ENCODE assay signal across 18 cellular contexts in the genomic region with DNA sequence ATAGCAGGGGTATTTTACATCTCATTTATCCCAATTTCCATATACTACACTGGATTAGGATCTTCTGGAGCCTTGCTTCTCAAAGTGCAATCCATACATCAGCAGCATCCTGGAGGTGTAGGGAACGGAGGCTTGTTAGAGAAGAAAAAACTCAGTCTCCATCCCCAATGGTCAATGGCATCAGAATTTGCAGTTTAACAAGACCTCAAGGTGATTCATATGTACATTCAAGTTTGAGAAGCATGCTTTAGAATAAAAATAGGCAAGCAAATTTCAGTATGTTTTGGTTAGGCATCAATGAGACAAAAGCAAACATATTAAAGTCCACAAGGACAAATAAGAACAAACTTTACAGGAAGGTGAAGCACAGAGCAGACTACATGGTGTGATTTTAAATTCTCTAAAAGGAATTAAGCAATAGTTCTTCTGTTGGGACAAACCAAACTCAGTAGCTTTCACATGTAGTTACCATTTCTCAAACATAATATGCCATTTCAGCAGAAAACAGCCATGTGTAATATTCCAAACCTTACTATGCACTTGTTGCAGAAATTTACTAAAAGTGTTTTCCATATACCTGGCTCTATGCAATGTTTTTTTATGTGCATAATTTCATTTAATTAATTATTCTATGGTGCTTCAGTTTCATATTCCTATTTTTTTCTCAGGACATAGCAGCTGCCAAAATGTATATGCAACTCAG.
DNase-seq lines count a peak whose midpoint lies in the region; ATAC-seq, FAIRE-seq and TF ChIP-seq lines count a peak whose summit lies in the region.
"Had no signal": no experiment of that assay in that cellular context is flagged by ENCODE, and none has a peak within 500 bp of the region (broad histone marks: within the 10 kb centered on the region; RNA-seq: fewer than 3 reads in every experiment).

No MANE protein-coding gene starts in this region.

- no peak overlapping the region for H2BK12ac ChIP-seq in H9 (ENCODE audit: insufficient read length, low read depth, low read length)

- no peak overlapping the region for H3K9ac ChIP-seq in H9 (ENCODE audit: extremely low read depth, insufficient read length, low read length)
- no peak overlapping the region for H3K9ac ChIP-seq in MM.1S (ENCODE audit: low read length)
- no peak overlapping the region for H3K9ac ChIP-seq in K562 (ENCODE audit: insufficient read depth in 1 of 2, low read depth in 2 of 2, low read length in 2 of 2)
- H3K9ac ChIP-seq in mesendoderm (ENCODE audit: low read length): no peak overlapping the region

- H3K23ac ChIP-seq in H9 (ENCODE audit: insufficient read length, low read depth, low read length) (no peak overlapping the region), mesendoderm (ENCODE audit: low read length) (no peak overlapping the region)

- peaks cover 13% of the 10 kb centered on the region; the same call in 1 of the 2 replicates for H3K4me1 ChIP-seq in H9 (ENCODE audit: insufficient read depth, low read length)
- H3K4me1 ChIP-seq in MM.1S (ENCODE audit: low read length): peaks cover 51% of the 10 kb centered on the region
- no peaks in the 10 kb centered on the region for H3K4me1 ChIP-seq in K562 (replicated peaks in 1 of 2; ENCODE audit: control insufficient read depth in 2 of 2, insufficient read depth in 2 of 2, low read length in 2 of 2)
- H3K4me1 ChIP-seq in mesendoderm (ENCODE audit: control insufficient read depth, low read depth, low read length): no peaks in the 10 kb centered on the region
- H3K4me1 ChIP-seq in BE2C: peaks cover 3% of the 10 kb centered on the region; the same call in 1 of the 2 replicates

- intact Hi-C loops in K562 (cut with micrococcal nuclease): no loop called here

- H3K27me3 ChIP-seq in H9 (ENCODE audit: insufficient read depth, low read length): no peaks in the 10 kb centered on the region
- H3K27me3 ChIP-seq in MM.1S (replicated peaks; ENCODE audit: insufficient read depth, low read length): no peaks in the 10 kb centered on the region
- H3K27me3 ChIP-seq in K562 (ENCODE audit: control insufficient read depth in 2 of 2, insufficient read depth in 2 of 2, low read length in 2 of 2): no peaks in the 10 kb centered on the region
- no peaks in the 10 kb centered on the region for H3K27me3 ChIP-seq in mesendoderm (ENCODE audit: insufficient read depth, low read length, poor library complexity)
- no peaks in the 10 kb centered on the region for H3K27me3 ChIP-seq in BE2C

- no peak for TF ChIP-seq RAD21 in K562 (CRISPR knock-in tag; conservative IDR thresholded peaks at IDR 0.05 in 1 of 2, IDR thresholded peaks at IDR 0.05 in 1 of 2)

- H3K79me1 ChIP-seq in H9 (ENCODE audit: insufficient read depth, low read depth, low read length, poor library complexity, severe bottlenecking) (no peaks in the 10 kb centered on the region), mesendoderm (ENCODE audit: low read length) (no peaks in the 10 kb centered on the region)

- H3K23me2 ChIP-seq in H9 (ENCODE audit: insufficient read length, low read depth, low read length, poor library complexity, severe bottlenecking): no peaks in the 10 kb centered on the region

- H3K18ac ChIP-seq in H9 (ENCODE audit: insufficient read length, low read depth, low read length) (no peak overlapping the region), mesendoderm (ENCODE audit: low read length) (no peak overlapping the region)

- H2AFZ ChIP-seq in H9 (ENCODE audit: low read length): no peak overlapping the region
- peak overlapping the region; percentile 43; the same call in 1 of the 2 replicates for H2AFZ ChIP-seq in MM.1S (ENCODE audit: low read length)
- H2AFZ ChIP-seq in K562 (ENCODE audit: low read depth, low read length): no peak overlapping the region
- H2AFZ ChIP-seq: PC-9 had no signal

- no peak overlapping the region for H2AK5ac ChIP-seq in H9 (ENCODE audit: insufficient read length, low read length)
- no peak overlapping the region for H2AK5ac ChIP-seq in mesendoderm (ENCODE audit: low read length)

- TF ChIP-seq EP300 in K562 (IDR thresholded peaks at IDR 0.05; ENCODE audit: low read length): no peak

- H4K20me1 ChIP-seq in H9 (ENCODE audit: control insufficient read depth, insufficient read depth, insufficient read length) (no peaks in the 10 kb centered on the region), MM.1S (ENCODE audit: insufficient read depth, low read length) (no peaks in the 10 kb centered on the region), K562 (replicated peaks; ENCODE audit: control insufficient read depth, insufficient read depth, low read length) (no peaks in the 10 kb centered on the region)

- in situ Hi-C loops in K562 (cut with MboI): no loop called here

- H3K9me1 ChIP-seq in K562 (ENCODE audit: control insufficient read depth, insufficient read depth, low read length): no peaks in the 10 kb centered on the region

- H2BK120ac ChIP-seq in H9 (ENCODE audit: low read depth, low read length, poor library complexity, severe bottlenecking) (no peak overlapping the region), mesendoderm (ENCODE audit: low read depth, low read length) (no peak overlapping the region)

- H4K91ac ChIP-seq in H9 (ENCODE audit: insufficient read length, low read depth, low read length): no peak overlapping the region

- TF ChIP-seq POLR2A in K562 (conservative IDR thresholded peaks at IDR 0.05): no peak

- H3K27ac Mint-ChIP-seq in H9: peak overlapping the region; percentile 30 to 91 (median 37); a peak in 5 of 7 replicates
- H3K27ac Mint-ChIP-seq: CD4-positive, CD25-positive, alpha-beta regulatory T cell had no signal

- no peak overlapping the region for H2BK20ac ChIP-seq in H9 (ENCODE audit: low read depth, low read length, poor library complexity, severe bottlenecking)

- H3K4me3 ChIP-seq in MM.1S (ENCODE audit: low read length): no peak overlapping the region
- no peak overlapping the region for H3K4me3 ChIP-seq in K562
- H3K4me3 ChIP-seq in mesendoderm (ENCODE audit: low read length): no peak overlapping the region
- no peak overlapping the region for H3K4me3 ChIP-seq in BE2C (ENCODE audit: low read depth, low read length)
- H3K4me3 ChIP-seq: HAP-1, PC-9, SK-N-MC had no signal

- no CpG with 5 or more reads among the region's 1 CpG for WGBS in H9 (ENCODE audit: extremely low coverage, insufficient read length, low lambda C conversion rate)
- 29% methylated on average over 1 of the region's 1 CpG for WGBS in K562 (ENCODE audit: insufficient coverage, low coverage, missing lambda C conversion rate)
- no CpG with 5 or more reads among the region's 1 CpG for WGBS in mesendoderm (ENCODE audit: extremely low coverage, insufficient coverage, low lambda C conversion rate)

- H3K56ac ChIP-seq in H9 (ENCODE audit: insufficient read length, low read depth, low read length): no peak overlapping the region
- no peak overlapping the region for H3K56ac ChIP-seq in mesendoderm (ENCODE audit: low read length)

- no TSS peak for BruUV-seq in K562 (replicated peaks; lab: Mats Ljungman, UMichigan)

- peaks cover 12% of the 10 kb centered on the region for H3F3A ChIP-seq in MM.1S (ENCODE audit: insufficient read depth, low read length)

- H3K4ac ChIP-seq in H9 (ENCODE audit: low read depth, low read length): no peak overlapping the region
- H3K4ac ChIP-seq in mesendoderm (ENCODE audit: low read depth, low read length): no peak overlapping the region

- H4K8ac ChIP-seq in H9 (replicated peaks; ENCODE audit: insufficient read length, low read depth, low read length): no peak overlapping the region
- no peak overlapping the region for H4K8ac ChIP-seq in mesendoderm (ENCODE audit: low read depth, low read length)

- H3T11ph ChIP-seq in H9 (ENCODE audit: low read length): no peak overlapping the region

- no peak overlapping the region for H3K4me2 ChIP-seq in H9 (ENCODE audit: insufficient read depth, insufficient read length, low read length)
- H3K4me2 ChIP-seq in MM.1S (ENCODE audit: low read depth, low read length): no peak overlapping the region
- no peak overlapping the region for H3K4me2 ChIP-seq in K562 (ENCODE audit: insufficient read depth, low read length)
- no peak overlapping the region for H3K4me2 ChIP-seq in mesendoderm (ENCODE audit: low read length)
- H3K4me2 ChIP-seq: PC-9 had no signal

- H3K9me3 Mint-ChIP-seq in H9: peaks cover 16 to 17% of the 10 kb centered on the region in 2 experiments

- no peak for FAIRE-seq in K562 (lab: Jason Lieb, UNC)

- H3K14ac ChIP-seq in H9 (ENCODE audit: insufficient read depth, low read length): no peak overlapping the region

- peaks cover 10 to 28% (median 21%) of the 10 kb centered on the region in 3 experiments for H3K36me3 Mint-ChIP-seq in H9 (ENCODE audit: insufficient read depth in 1 of 3, low read depth in 3 of 3)
- H3K36me3 Mint-ChIP-seq: CD4-positive, CD25-positive, alpha-beta regulatory T cell had no signal

- H3K79me2 ChIP-seq in H9 (ENCODE audit: insufficient read depth, low read length) (no peaks in the 10 kb centered on the region), MM.1S (ENCODE audit: low read length) (no peaks in the 10 kb centered on the region), K562 (ENCODE audit: control insufficient read depth, insufficient read depth, low read length) (no peaks in the 10 kb centered on the region), mesendoderm (ENCODE audit: control insufficient read depth, insufficient read depth, low read length) (no peaks in the 10 kb centered on the region)

- no peaks in the 10 kb centered on the region for H3K9me2 ChIP-seq in MM.1S (replicated peaks; ENCODE audit: insufficient read depth, low read length)

- DNase-seq in H9 (no peak), MM.1S (no peak), K562 (ENCODE audit: extremely low read depth in 1 of 4, low spot score in 3 of 4) (no peak), mesendoderm (peak; percentile 3), BE2C (no peak), NCI-H446 treated with DMSO at 0.1 percent for 48 hours (lab: John Stamatoyannopoulos, UW) (no peak)
- DNase-seq: CD4-positive, CD25-positive, alpha-beta regulatory T cell; NCI-H1694; NCI-H2171 treated with DMSO at 0.1 percent for 48 hours; NCI-H446; NCI-H526 treated with DMSO at 0.1 percent for 48 hours; PC-9; SHP77 treated with DMSO at 0.1 percent for 48 hours; SW 1271 had no signal

- H3K27ac ChIP-seq in H9 (ENCODE audit: insufficient read length, low read depth, low read length) (peak overlapping the region; percentile 66), MM.1S (ENCODE audit: low read length) (peak overlapping the region; percentile 66; the same call in 1 of the 2 replicates), K562 (ENCODE audit: extremely low read depth, low read depth, low read length) (no peak overlapping the region), mesendoderm (ENCODE audit: low read depth, low read length) (no peak overlapping the region)
- H3K27ac ChIP-seq: HL-60, PC-9, SK-N-MC had no signal

- H3K36me3 ChIP-seq in MM.1S (replicated peaks; ENCODE audit: insufficient read depth, low read length) (no peaks in the 10 kb centered on the region), K562 (ENCODE audit: control insufficient read depth, insufficient read depth, low read length) (no peaks in the 10 kb centered on the region), mesendoderm (ENCODE audit: control insufficient read depth, insufficient read depth, low read length) (no peaks in the 10 kb centered on the region), BE2C (no peaks in the 10 kb centered on the region)
- H3K36me3 ChIP-seq: HAP-1 had no signal

- H2BK15ac ChIP-seq in H9 (ENCODE audit: low read depth, low read length) (no peak overlapping the region), mesendoderm (replicated peaks; ENCODE audit: low read depth) (no peak overlapping the region)

- POLR2A ChIA-PET in K562 (lab: Yijun Ruan, JAX): interaction anchor here (0.6 kb wide), 1 partner anchor 993 kb away, joined by 3 read pairs; no protein-coding TSS in a partner anchor

- no peak for ATAC-seq in K562
- ATAC-seq in HG03460 (IDR thresholded peaks at IDR 0.05; ENCODE audit: unreplicated experiment): no peak

- no peaks in the 10 kb centered on the region for H3K9me3 ChIP-seq in H9 (ENCODE audit: control insufficient read depth, low read depth, low read length)
- H3K9me3 ChIP-seq in MM.1S (replicated peaks; ENCODE audit: insufficient read depth, low read length): no peaks in the 10 kb centered on the region
- no peaks in the 10 kb centered on the region for H3K9me3 ChIP-seq in K562 (replicated peaks; ENCODE audit: control insufficient read depth, insufficient read depth, low read depth, low read length)
- no peaks in the 10 kb centered on the region for H3K9me3 ChIP-seq in BE2C
- H3K9me3 ChIP-seq: HAP-1 had no signal

- H2BK5ac ChIP-seq in H9 (ENCODE audit: insufficient read length, low read length) (no peak overlapping the region), mesendoderm (ENCODE audit: low read length) (no peak overlapping the region)

- TF ChIP-seq CTCF in H9 (conservative IDR thresholded peaks at IDR 0.05): no peak
- TF ChIP-seq CTCF in MM.1S (IDR thresholded peaks at IDR 0.05; ENCODE audit: low read length): no peak
- TF ChIP-seq CTCF in K562 (IDR thresholded peaks at IDR 0.05 in 2 of 3, conservative IDR thresholded peaks at IDR 0.05 in 1 of 3; ENCODE audit: insufficient read depth in 2 of 3, low read depth in 1 of 3, low read length in 3 of 3): no peak
- TF ChIP-seq CTCF in BE2C (IDR thresholded peaks at IDR 0.05; ENCODE audit: low read depth, low read length): no peak

- H3K27me3 Mint-ChIP-seq in H9 (ENCODE audit: low read depth): no peaks in the 10 kb centered on the region

- no peak overlapping the region for H4K5ac ChIP-seq in H9 (ENCODE audit: insufficient read length, low read depth, low read length)
- no peak overlapping the region for H4K5ac ChIP-seq in mesendoderm (ENCODE audit: low read length)

- CTCF ChIA-PET in K562 (lab: Yijun Ruan, JAX; ENCODE audit: low intra/inter-chr PET ratio): no interaction called here

- peaks cover 41 to 49% of the 10 kb centered on the region in 2 experiments for H3K4me1 Mint-ChIP-seq in H9
- H3K4me1 Mint-ChIP-seq: CD4-positive, CD25-positive, alpha-beta regulatory T cell had no signal

- no peak overlapping the region for H3K4me3 Mint-ChIP-seq in H9
- H3K4me3 Mint-ChIP-seq: CD4-positive, CD25-positive, alpha-beta regulatory T cell had no signal

Comparison
In these comparisons a context has a peak if more than half of its experiments do, and no peak if none do; other contexts are left out.
1. H3K27ac ChIP-seq: peak in H9 (single experiment) and MM.1S (single experiment); none in K562 (single experiment) and mesendoderm (single experiment).